11 cellular contexts compared by ENCODE assay signal in genomic region chr12:4700621-4701026, GRCh38. TPM values are rescaled to one million over a fixed set of nuclear protein-coding genes. Genes with fewer than 3 reads are reported as not detected.
DNase-seq lines count a peak whose midpoint lies in the region; TF ChIP-seq lines count a peak whose summit lies in the region.
"Had no signal": no experiment of that assay in that cellular context is flagged by ENCODE, and none has a peak within 500 bp of the region (broad histone marks: within the 10 kb centered on the region; RNA-seq: fewer than 3 reads in every experiment).

No MANE protein-coding gene starts in this region.

- no peak overlapping the region for H3K9ac ChIP-seq in neuronal stem cell (ENCODE audit: low read depth, low read length, poor library complexity)

- no peak overlapping the region for H3K27ac Mint-ChIP-seq in Caco-2 (ENCODE audit: unreplicated experiment)
- H3K27ac Mint-ChIP-seq: stimulated activated effector memory CD8-positive, alpha-beta T cell treated with anti-CD3 and anti-CD28 coated beads, Interleukin-12 subunit alpha, Interleukin-12 subunit beta, amount 100 ng/mL, for 72 hours had no signal

- CTCF ChIA-PET in Caco-2 (lab: Charles Lee): no interaction called here

- no peak overlapping the region for H2BK5ac ChIP-seq in neuronal stem cell (ENCODE audit: low read length)

- H3K4me3 ChIP-seq in ACC112 (ENCODE audit: low read depth, low read length): 0 out of 2 replicates have a peak overlapping the region, but pooled peaks have one; percentile 16
- peak overlapping the region; percentile 42 for H3K4me3 ChIP-seq in fibroblast of the aortic adventitia (ENCODE audit: low read depth, low read length)
- H3K4me3 ChIP-seq in neuronal stem cell (ENCODE audit: low read length in 2 of 2): no peak overlapping the region
- H3K4me3 ChIP-seq in Caco-2 (ENCODE audit: low read depth, low read length): no peak overlapping the region

- H4K91ac ChIP-seq in neuronal stem cell (ENCODE audit: low read depth, low read length, poor library complexity): no peak overlapping the region

- H2AK5ac ChIP-seq in neuronal stem cell (ENCODE audit: low read depth, low read length): no peak overlapping the region

- no peaks in the 10 kb centered on the region for H3K27me3 Mint-ChIP-seq in Caco-2 (ENCODE audit: insufficient read depth, unreplicated experiment)

- H2BK12ac ChIP-seq in neuronal stem cell (ENCODE audit: low read length): no peak overlapping the region

- no peak overlapping the region for H4K8ac ChIP-seq in neuronal stem cell (ENCODE audit: low read depth, low read length)

- POLR2A ChIA-PET in Caco-2 (lab: Charles Lee): no interaction called here

- no CpG with 5 or more reads among the region's 10 CpGs for WGBS in neuronal stem cell (ENCODE audit: extremely low coverage in 2 of 2, insufficient read length in 2 of 2, insufficient replicate concordance in 1 of 2), 2 donors

- H2AFZ ChIP-seq in ACC112 (ENCODE audit: low read length, unreplicated experiment) (no peak overlapping the region), neuronal stem cell (ENCODE audit: low read length) (no peak overlapping the region)

- no peak overlapping the region for H3K14ac ChIP-seq in neuronal stem cell (ENCODE audit: low read length)

- no peaks in the 10 kb centered on the region for H3K36me3 ChIP-seq in ACC112 (ENCODE audit: insufficient read depth, low read length)
- peaks cover 2 to 49% of the 10 kb centered on the region in 2 donors for H3K36me3 ChIP-seq in neuronal stem cell (replicated peaks in 1 of 2; ENCODE audit: control insufficient read depth in 2 of 2, insufficient read depth in 2 of 2, low read length in 2 of 2)
- no peaks in the 10 kb centered on the region for H3K36me3 ChIP-seq in Caco-2 (ENCODE audit: control insufficient read depth, insufficient read depth, low read length)

- H3K4me1 ChIP-seq in ACC112 (ENCODE audit: control insufficient read depth, insufficient read depth, low read length, unreplicated experiment) (no peaks in the 10 kb centered on the region), neuronal stem cell (ENCODE audit: control insufficient read depth in 2 of 2, insufficient read depth in 1 of 2, low read depth in 1 of 2, low read length in 2 of 2) (peaks cover 0 to 8% of the 10 kb centered on the region in 2 donors), Caco-2 (no peaks in the 10 kb centered on the region)

- TF ChIP-seq CTCF in fibroblast of the aortic adventitia (IDR thresholded peaks at IDR 0.05; ENCODE audit: insufficient read depth, low read length) (no peak), Caco-2 (IDR thresholded peaks at IDR 0.05; ENCODE audit: insufficient read depth in 1 of 2, low read depth in 1 of 2, low read length in 1 of 2, severe bottlenecking in 1 of 2, unreplicated experiment in 1 of 2) (no peak)

- H3K79me1 ChIP-seq in neuronal stem cell (ENCODE audit: low read depth, low read length): no peaks in the 10 kb centered on the region

- no peak overlapping the region for H2BK15ac ChIP-seq in neuronal stem cell (ENCODE audit: low read length)

- H3K9me3 Mint-ChIP-seq in Caco-2 (ENCODE audit: unreplicated experiment): no peaks in the 10 kb centered on the region
- H3K9me3 Mint-ChIP-seq: stimulated activated effector memory CD8-positive, alpha-beta T cell treated with anti-CD3 and anti-CD28 coated beads, Interleukin-12 subunit alpha, Interleukin-12 subunit beta, amount 100 ng/mL, for 72 hours had no signal

- H3K27me3 ChIP-seq in ACC112 (ENCODE audit: insufficient read depth, low read length): peaks cover 23% of the 10 kb centered on the region; the same call in 1 of the 2 replicates
- H3K27me3 ChIP-seq in neuronal stem cell (ENCODE audit: control insufficient read depth in 3 of 3, insufficient read depth in 3 of 3, low read depth in 1 of 3, low read length in 3 of 3): no peaks in the 10 kb centered on the region
- no peaks in the 10 kb centered on the region for H3K27me3 ChIP-seq in Caco-2 (replicated peaks; ENCODE audit: control insufficient read depth, insufficient read depth, low read length)

- no TSS peak for BruUV-seq in Caco-2 (replicated peaks; lab: Mats Ljungman, UMichigan)

- no peak overlapping the region for H3K4me3 Mint-ChIP-seq in Caco-2 (ENCODE audit: unreplicated experiment)
- H3K4me3 Mint-ChIP-seq: stimulated activated effector memory CD8-positive, alpha-beta T cell treated with anti-CD3 and anti-CD28 coated beads, Interleukin-12 subunit alpha, Interleukin-12 subunit beta, amount 100 ng/mL, for 72 hours had no signal

- no peak overlapping the region for H3K23ac ChIP-seq in neuronal stem cell (ENCODE audit: low read depth, low read length, poor library complexity)

- DNase-seq in NCI-H128 (lab: John Stamatoyannopoulos, UW; ENCODE audit: unreplicated experiment): peak; percentile 31
- peak; percentile 93 for DNase-seq in fibroblast of the aortic adventitia (ENCODE audit: low read depth)
- DNase-seq in neuronal stem cell (ENCODE audit: low spot score): peak; percentile 18
- DNase-seq in GM19240 (ENCODE audit: insufficient read length, low spot score): no peak
- no peak for DNase-seq in Caco-2
- DNase-seq in NCI-H2196 treated with DMSO at 0.1 percent for 48 hours (lab: John Stamatoyannopoulos, UW; ENCODE audit: unreplicated experiment): no peak
- DNase-seq in erythroblast (lab: John Stamatoyannopoulos, UW): no peak
- DNase-seq: activated T-cell treated with anti-CD3 and anti-CD28 coated beads, Interleukin-2, amount 50 U/mL, for 1 hour; NCI-H1417 treated with DMSO at 0.1 percent for 48 hours had no signal

- H3K27ac ChIP-seq in ACC112 (ENCODE audit: low read depth, low read length): no peak overlapping the region
- H3K27ac ChIP-seq in neuronal stem cell (replicated peaks; ENCODE audit: low read length): peak overlapping the region; percentile 59

- intact Hi-C loops in Caco-2 (cut with micrococcal nuclease; ENCODE audit: unreplicated experiment): no loop called here

- H3K18ac ChIP-seq in neuronal stem cell (ENCODE audit: low read length): peak overlapping the region; percentile 5

- H3K9me3 ChIP-seq in neuronal stem cell (replicated peaks in 1 of 2; ENCODE audit: control insufficient read depth in 2 of 2, insufficient read depth in 1 of 2, low read depth in 1 of 2, low read length in 2 of 2) (no peaks in the 10 kb centered on the region), Caco-2 (no peaks in the 10 kb centered on the region)

- no peak overlapping the region for H3K4ac ChIP-seq in neuronal stem cell (ENCODE audit: low read length)

- no peak overlapping the region for H3K4me2 ChIP-seq in neuronal stem cell (ENCODE audit: insufficient read depth, low read length, poor library complexity, severe bottlenecking)

- H3K4me1 Mint-ChIP-seq in Caco-2 (ENCODE audit: low read depth, unreplicated experiment): no peaks in the 10 kb centered on the region
- H3K4me1 Mint-ChIP-seq: stimulated activated effector memory CD8-positive, alpha-beta T cell treated with anti-CD3 and anti-CD28 coated beads, Interleukin-12 subunit alpha, Interleukin-12 subunit beta, amount 100 ng/mL, for 72 hours had no signal

- H2BK120ac ChIP-seq in neuronal stem cell (ENCODE audit: low read depth, low read length): no peak overlapping the region

- no peaks in the 10 kb centered on the region for H3K36me3 Mint-ChIP-seq in Caco-2 (ENCODE audit: insufficient read depth, unreplicated experiment)

- H3K79me2 ChIP-seq in ACC112 (ENCODE audit: control insufficient read depth, insufficient read depth, low read length, unreplicated experiment): no peaks in the 10 kb centered on the region

- no peak for TF ChIP-seq POLR2A in erythroblast (IDR thresholded peaks at IDR 0.05; ENCODE audit: low read length)

RNA-seq across cellular contexts. Expression of gene GALNT8, which starts 19.6 kb away (rescaled TPM):
- 0.90 TPM in 1 of 2 replicates, not detected in the other for total RNA-seq in fibroblast of the aortic adventitia (ENCODE audit: low replicate concordance)
- 4.1 TPM for polyA plus RNA-seq in neuronal stem cell (2013, experiment 1 of 2)
- 4.6 TPM for polyA plus RNA-seq in neuronal stem cell (2013, experiment 2 of 2)
- not detected in 2 replicates for total RNA-seq in Caco-2 (2022)

RNA-seq across cellular contexts. Expression of gene NDUFA9, which starts 51.7 kb away (rescaled TPM):
- total RNA-seq in fibroblast of the aortic adventitia (ENCODE audit: low replicate concordance): 57.7 and 80.9 TPM in 2 replicates
- polyA plus RNA-seq in neuronal stem cell (2013, experiment 1 of 2): 29.4 TPM
- polyA plus RNA-seq in neuronal stem cell (2013, experiment 2 of 2): 29.9 TPM
- total RNA-seq in Caco-2 (2022): 263 and 300 TPM in 2 replicates

RNA-seq across cellular contexts. Expression of gene AKAP3, which starts 51.8 kb away (rescaled TPM):
- total RNA-seq in fibroblast of the aortic adventitia (ENCODE audit: low replicate concordance): 0.81 and 4.9 TPM in 2 replicates
- 1.5 TPM for polyA plus RNA-seq in neuronal stem cell (2013, experiment 1 of 2)
- polyA plus RNA-seq in neuronal stem cell (2013, experiment 2 of 2): 1.7 TPM
- 1.6 and 3.2 TPM in 2 replicates for total RNA-seq in Caco-2 (2022)

Comparison
In these comparisons a context has a peak if more than half of its experiments do, and no peak if none do; other contexts are left out.
1. H3K4me3 ChIP-seq: peak in ACC112 (single experiment) and fibroblast of the aortic adventitia (single experiment); none in neuronal stem cell (0 of 2) and Caco-2 (single experiment).
2. DNase-seq: peak in NCI-H128 (single experiment), fibroblast of the aortic adventitia (single experiment) and neuronal stem cell (single experiment); none in GM19240 (single experiment), Caco-2 (0 of 2), NCI-H2196 treated with DMSO at 0.1 percent for 48 hours (single experiment) and erythroblast (0 of 2).